Comparison of ENCODE assay signal across 14 cellular contexts in the genomic region with DNA sequence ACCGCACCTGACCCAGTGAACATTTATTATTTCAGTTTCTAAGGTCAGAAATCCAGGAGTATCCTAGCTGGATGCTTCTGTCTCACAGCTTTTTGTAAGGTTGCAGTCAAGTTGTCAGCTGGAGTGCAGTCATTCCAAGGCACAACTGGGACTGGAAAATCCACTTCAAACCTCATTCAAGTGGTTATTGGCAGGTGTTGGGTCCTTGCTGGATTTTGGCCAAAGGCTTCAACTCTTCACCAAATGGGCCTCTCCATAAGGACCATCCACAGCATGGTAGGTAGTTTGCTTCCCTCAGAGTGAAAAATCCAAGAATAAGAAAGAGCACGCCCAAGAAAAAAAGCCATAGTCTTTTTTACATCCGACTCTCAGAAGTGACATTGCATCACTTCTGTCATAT. TPM values are rescaled to one million over a fixed set of nuclear protein-coding genes. Genes with fewer than 3 reads are reported as not detected.
DNase-seq lines count a peak whose midpoint lies in the region; ATAC-seq, FAIRE-seq and TF ChIP-seq lines count a peak whose summit lies in the region.
"Not testable (repeated sequence)": the region's sequence is repeated elsewhere in the genome, so short reads cannot be mapped to it uniquely, and the experiment has no call there.
"Had no signal": no experiment of that assay in that cellular context is flagged by ENCODE, and none has a peak within 500 bp of the region (broad histone marks: within the 10 kb centered on the region; RNA-seq: fewer than 3 reads in every experiment).

No MANE protein-coding gene starts in this region.

- not testable (repeated sequence) for H3K27ac Mint-ChIP-seq in activated CD4-positive, alpha-beta T cell treated with anti-CD3 and anti-CD28 coated beads, Interleukin-2, amount 10 ng/mL, durations not matched to agents 24 days and 14 days

- H3K4me1 ChIP-seq in HepG2 (ENCODE audit: insufficient read depth, low read length): peaks cover 34% of the 10 kb centered on the region
- not testable (repeated sequence) for H3K4me1 ChIP-seq in thyroid gland

- TF ChIP-seq EP300 in HepG2 (IDR thresholded peaks at IDR 0.05; ENCODE audit: low read depth in 2 of 2, low read length in 2 of 2); HepG2 (CRISPR knock-in tag; IDR thresholded peaks at IDR 0.05; ENCODE audit: borderline replicate concordance): not testable (repeated sequence)

- not testable (repeated sequence) for BruUV-seq in HepG2 (replicated peaks; lab: Mats Ljungman, UMichigan)

- in situ Hi-C loops in HepG2 (cut with HindIII; ENCODE audit: extremely low pct_ligation_motif_present, low pct_unique_long_range_greater_than_20kb): not testable (repeated sequence)

- not testable (repeated sequence) for H3K9me3 ChIP-seq in HepG2 (ENCODE audit: low read length); thyroid gland

- H3K9me3 Mint-ChIP-seq in activated CD4-positive, alpha-beta T cell treated with anti-CD3 and anti-CD28 coated beads, Interleukin-2, amount 10 ng/mL, durations not matched to agents 24 days and 14 days: not testable (repeated sequence)

- TF ChIP-seq RAD21 in HepG2 (CRISPR knock-in tag; IDR thresholded peaks at IDR 0.05): not testable (repeated sequence)

- peak; percentile 32 for DNase-seq in DMS79 treated with DMSO at 0.1 percent for 48 hours (lab: John Stamatoyannopoulos, UW)
- DNase-seq in GM19239 (ENCODE audit: insufficient read length, low spot score); HepG2 (ENCODE audit: low spot score): not testable (repeated sequence)
- DNase-seq in NCI-H1105 treated with DMSO at 0.1 percent for 48 hours (lab: John Stamatoyannopoulos, UW): peak; percentile 7
- DNase-seq in NCI-H524 (lab: John Stamatoyannopoulos, UW): peak; percentile 81 to 93
- DNase-seq in activated CD4-positive, alpha-beta T cell treated with anti-CD3 and anti-CD28 coated beads, Interleukin-2, amount 10 ng/mL, durations not matched to agents 24 days and 14 days: peak; percentile 8
- DNase-seq in thyroid gland: peak; percentile 73 to 80

- not testable (repeated sequence) for H4K20me1 ChIP-seq in HepG2 (ENCODE audit: insufficient read depth, low read length)

- peaks cover 20% of the 10 kb centered on the region for H3K27me3 Mint-ChIP-seq in activated CD4-positive, alpha-beta T cell treated with anti-CD3 and anti-CD28 coated beads, Interleukin-2, amount 10 ng/mL, durations not matched to agents 24 days and 14 days

- not testable (repeated sequence) for H3K4me3 ChIP-seq in HepG2 (replicated peaks in 1 of 3; ENCODE audit: insufficient read depth in 1 of 3, low read depth in 2 of 3, low read length in 3 of 3); thyroid gland (replicated peaks in 1 of 3)

- H3K27me3 ChIP-seq in HepG2 (ENCODE audit: control insufficient read depth in 1 of 2, insufficient read depth in 2 of 2, low read length in 2 of 2); thyroid gland: not testable (repeated sequence)

- H2AFZ ChIP-seq in HepG2 (ENCODE audit: low read length): not testable (repeated sequence)

- not testable (repeated sequence) for H3K36me3 ChIP-seq in HepG2 (replicated peaks in 1 of 2; ENCODE audit: control insufficient read depth in 1 of 2, insufficient read depth in 2 of 2, low read length in 2 of 2); thyroid gland

- H3K4me1 Mint-ChIP-seq in activated CD4-positive, alpha-beta T cell treated with anti-CD3 and anti-CD28 coated beads, Interleukin-2, amount 10 ng/mL, durations not matched to agents 24 days and 14 days: not testable (repeated sequence)

- ATAC-seq in HepG2: not testable (repeated sequence)

- FAIRE-seq in GM19239 (lab: Jason Lieb, UNC) (peak; percentile 62), HepG2 (lab: Jason Lieb, UNC) (peak; percentile 15)

- not testable (repeated sequence) for H3K9ac ChIP-seq in HepG2 (ENCODE audit: insufficient read depth, low read depth, low read length)

- CTCF ChIA-PET in HepG2 (lab: Yijun Ruan, JAX; ENCODE audit: low intra/inter-chr PET ratio, low total read pairs): not testable (repeated sequence)

- H3K4me3 Mint-ChIP-seq in activated CD4-positive, alpha-beta T cell treated with anti-CD3 and anti-CD28 coated beads, Interleukin-2, amount 10 ng/mL, durations not matched to agents 24 days and 14 days: not testable (repeated sequence)

- intact Hi-C loops in activated CD4-positive, alpha-beta T cell treated with anti-CD3 and anti-CD28 coated beads, Interleukin-2, amount 10 ng/mL, durations not matched to agents 24 days and 14 days (cut with micrococcal nuclease); HepG2 (cut with micrococcal nuclease; ENCODE audit: unreplicated experiment): not testable (repeated sequence)
- intact Hi-C loops in thyroid gland (cut with DNase I): loop anchor here (10.0 kb wide), 1 partner anchor 59 kb away; no protein-coding TSS in a partner anchor

- POLR2A ChIA-PET in HepG2 (lab: Yijun Ruan, JAX): not testable (repeated sequence)

- TF ChIP-seq CTCF in HepG2 (CRISPR knock-in tag; IDR thresholded peaks at IDR 0.05); thyroid gland (IDR thresholded peaks at IDR 0.05): not testable (repeated sequence)

- not testable (repeated sequence) for H3K36me3 Mint-ChIP-seq in activated CD4-positive, alpha-beta T cell treated with anti-CD3 and anti-CD28 coated beads, Interleukin-2, amount 10 ng/mL, durations not matched to agents 24 days and 14 days (ENCODE audit: low read depth)

- not testable (repeated sequence) for H3K4me2 ChIP-seq in HepG2 (ENCODE audit: low read depth, low read length)

- TF ChIP-seq POLR2A in HepG2 (IDR thresholded peaks at IDR 0.05; ENCODE audit: insufficient read depth in 1 of 2, low read depth in 2 of 2, low read length in 2 of 2); thyroid gland (IDR thresholded peaks at IDR 0.05): not testable (repeated sequence)

- 79% methylated on average over 3 of the region's 3 CpGs for WGBS in HepG2 (ENCODE audit: low lambda C conversion rate)
- 31 to 51% methylated on average over 3 of the region's 3 CpGs for WGBS in thyroid gland, 2 donors

- not testable (repeated sequence) for H3K79me2 ChIP-seq in HepG2 (ENCODE audit: insufficient read depth, low read length)

- H3K27ac ChIP-seq in HepG2 (ENCODE audit: extremely low read length, insufficient read depth, low read length): not testable (repeated sequence)
- peak overlapping the region in 2 of 3 donors; percentile 1 to 41 for H3K27ac ChIP-seq in thyroid gland

RNA-seq across cellular contexts. Expression of a gene that starts 19.7 kb away (rescaled TPM):
- not detected in 2 replicates for total RNA-seq in activated CD4-positive, alpha-beta T cell treated with anti-CD3 and anti-CD28 coated beads, Interleukin-2, amount 10 ng/mL, durations not matched to agents 24 days and 14 days
- not detected in 2 replicates for total RNA-seq in HepG2 (2016; rRNA removed; fragmentation: Illumina TruSeq; extraction: Trizol)
- not detected in 2 replicates for total RNA-seq in HepG2 (2016; cell fraction: cytosol; rRNA removed; fragmentation: Illumina TruSeq; extraction: Trizol; ENCODE audit: low read depth)
- total RNA-seq in HepG2 (2016; cell fraction: insoluble cytoplasmic fraction; rRNA removed; fragmentation: Illumina TruSeq; extraction: Trizol): not detected in 2 replicates
- total RNA-seq in HepG2 (2016; cell fraction: membrane; rRNA removed; fragmentation: Illumina TruSeq; extraction: Trizol): not detected in 2 replicates
- total RNA-seq in HepG2 (2016; cell fraction: nucleus; rRNA removed; fragmentation: Illumina TruSeq; extraction: Trizol): not detected in 2 replicates
- not detected in 2 replicates for polyA plus RNA-seq in HepG2 (2011; rRNA removed)
- not detected in 2 replicates for polyA plus RNA-seq in HepG2 (2011; cell fraction: cytosol; rRNA removed)
- not detected in 2 replicates for polyA plus RNA-seq in HepG2 (2011; cell fraction: nucleus; rRNA removed)
- not detected in 2 replicates for polyA plus RNA-seq in HepG2 (2012)
- not detected in 2 replicates for polyA plus RNA-seq in HepG2 (2016; cell fraction: cytosol; fragmentation: Illumina TruSeq; extraction: Trizol; ENCODE audit: low read depth)
- polyA plus RNA-seq in HepG2 (2016; cell fraction: insoluble cytoplasmic fraction; fragmentation: Illumina TruSeq; extraction: Trizol; ENCODE audit: low read depth): not detected in 2 replicates
- polyA plus RNA-seq in HepG2 (2016; cell fraction: membrane; fragmentation: Illumina TruSeq; extraction: Trizol; ENCODE audit: low read depth): not detected in 2 replicates
- not detected in 2 replicates for polyA plus RNA-seq in HepG2 (2016; cell fraction: nucleus; fragmentation: Illumina TruSeq; extraction: Trizol; ENCODE audit: insufficient read depth, low read depth)
- polyA minus RNA-seq in HepG2 (2011; rRNA and poly(A)+ RNA removed; ENCODE audit: low replicate concordance): not detected in 2 replicates
- polyA minus RNA-seq in HepG2 (2011; cell fraction: cytosol; rRNA and poly(A)+ RNA removed): not detected in 2 replicates
- polyA minus RNA-seq in HepG2 (2011; cell fraction: nucleus; rRNA and poly(A)+ RNA removed): not detected in 2 replicates
- total RNA-seq in thyroid gland: not detected
- total RNA-seq: Caco-2; CD4-positive, alpha-beta T cell; G401; GM12878; HT-29; IMR-90 had no signal
- polyA plus RNA-seq: BJ, GM12878, IMR-90 had no signal

RNA-seq across cellular contexts. Expression of a gene that starts 46.8 kb away (rescaled TPM):
- 28.0 and 28.9 TPM in 2 replicates for total RNA-seq in activated CD4-positive, alpha-beta T cell treated with anti-CD3 and anti-CD28 coated beads, Interleukin-2, amount 10 ng/mL, durations not matched to agents 24 days and 14 days
- total RNA-seq in HepG2 (2016; rRNA removed; fragmentation: Illumina TruSeq; extraction: Trizol): 59.1 and 104 TPM in 2 replicates
- 7.1 and 7.4 TPM in 2 replicates for total RNA-seq in HepG2 (2016; cell fraction: cytosol; rRNA removed; fragmentation: Illumina TruSeq; extraction: Trizol; ENCODE audit: low read depth)
- total RNA-seq in HepG2 (2016; cell fraction: insoluble cytoplasmic fraction; rRNA removed; fragmentation: Illumina TruSeq; extraction: Trizol): 59.7 and 103 TPM in 2 replicates
- 22.6 and 22.9 TPM in 2 replicates for total RNA-seq in HepG2 (2016; cell fraction: membrane; rRNA removed; fragmentation: Illumina TruSeq; extraction: Trizol)
- total RNA-seq in HepG2 (2016; cell fraction: nucleus; rRNA removed; fragmentation: Illumina TruSeq; extraction: Trizol): 46.4 and 52.3 TPM in 2 replicates
- 73.1 and 95.3 TPM in 2 replicates for polyA plus RNA-seq in HepG2 (2011; rRNA removed)
- polyA plus RNA-seq in HepG2 (2011; cell fraction: cytosol; rRNA removed): 78.7 and 91.6 TPM in 2 replicates
- polyA plus RNA-seq in HepG2 (2011; cell fraction: nucleus; rRNA removed): 94.1 and 102 TPM in 2 replicates
- 74.2 and 78.2 TPM in 2 replicates for polyA plus RNA-seq in HepG2 (2012)
- polyA plus RNA-seq in HepG2 (2016; cell fraction: cytosol; fragmentation: Illumina TruSeq; extraction: Trizol; ENCODE audit: low read depth): 10.6 and 11.4 TPM in 2 replicates
- 128 and 136 TPM in 2 replicates for polyA plus RNA-seq in HepG2 (2016; cell fraction: insoluble cytoplasmic fraction; fragmentation: Illumina TruSeq; extraction: Trizol; ENCODE audit: low read depth)
- polyA plus RNA-seq in HepG2 (2016; cell fraction: membrane; fragmentation: Illumina TruSeq; extraction: Trizol; ENCODE audit: low read depth): 18.9 and 20.0 TPM in 2 replicates
- 92.1 and 93.6 TPM in 2 replicates for polyA plus RNA-seq in HepG2 (2016; cell fraction: nucleus; fragmentation: Illumina TruSeq; extraction: Trizol; ENCODE audit: insufficient read depth, low read depth)
- polyA minus RNA-seq in HepG2 (2011; rRNA and poly(A)+ RNA removed; ENCODE audit: low replicate concordance): 117 and 252 TPM in 2 replicates
- polyA minus RNA-seq in HepG2 (2011; cell fraction: cytosol; rRNA and poly(A)+ RNA removed): 46.5 and 50.3 TPM in 2 replicates
- polyA minus RNA-seq in HepG2 (2011; cell fraction: nucleus; rRNA and poly(A)+ RNA removed): 35.7 and 43.0 TPM in 2 replicates
- total RNA-seq in thyroid gland: 100 to 1,000 TPM; 241 to 831 (median 477) TPM
